8 cellular contexts compared by ENCODE assay signal in genomic region chr22:42369250-42370041, GRCh38.
DNase-seq lines count a peak whose midpoint lies in the region; ATAC-seq and TF ChIP-seq lines count a peak whose summit lies in the region.

No MANE protein-coding gene starts in this region.

- no peak for TF ChIP-seq CTCF in Caco-2 (IDR thresholded peaks at IDR 0.05; ENCODE audit: insufficient read depth in 1 of 2, low read depth in 1 of 2, low read length in 1 of 2, severe bottlenecking in 1 of 2, unreplicated experiment in 1 of 2)

- H3K4me3 ChIP-seq in Caco-2 (ENCODE audit: low read depth, low read length): peak overlapping the region; percentile 93

- H3K27ac Mint-ChIP-seq in Caco-2 (ENCODE audit: unreplicated experiment): peak overlapping the region; percentile 76

- H3K27me3 ChIP-seq in Caco-2 (replicated peaks; ENCODE audit: control insufficient read depth, insufficient read depth, low read length): no peaks in the 10 kb centered on the region

- BruUV-seq in Caco-2 (replicated peaks; lab: Mats Ljungman, UMichigan): TSS peak; percentile 92

- POLR2A ChIA-PET in Caco-2 (lab: Charles Lee): interaction anchor here (0.6 to 1.9 kb wide), 8 partner anchors 23 to 780 kb away, joined by 3 to 11 read pairs (median 4); partner anchors contain the start of genes PMM1, POLDIP3 and TCF20

- peak overlapping the region; percentile 97 for H3K4me3 Mint-ChIP-seq in Caco-2 (ENCODE audit: unreplicated experiment)

- H3K27ac ChIP-seq in epithelial cell of prostate: peak overlapping the region; percentile 23

- no peaks in the 10 kb centered on the region; the same call in 1 of the 2 replicates for H3K4me1 ChIP-seq in Caco-2

- peaks cover 16% of the 10 kb centered on the region for H3K4me1 Mint-ChIP-seq in Caco-2 (ENCODE audit: low read depth, unreplicated experiment)

- CTCF ChIA-PET in Caco-2 (lab: Charles Lee): interaction anchor here (0.5 to 0.6 kb wide), 2 partner anchors 75 to 414 kb away, joined by 3 read pairs; no protein-coding TSS in a partner anchor

- intact Hi-C loops in Caco-2 (cut with micrococcal nuclease; ENCODE audit: unreplicated experiment): loop anchor here (5.0 kb wide), 1 partner anchor 68 kb away; no protein-coding TSS in a partner anchor

- no peaks in the 10 kb centered on the region for H3K9me3 ChIP-seq in Caco-2

- no peaks in the 10 kb centered on the region for H3K36me3 ChIP-seq in Caco-2 (ENCODE audit: control insufficient read depth, insufficient read depth, low read length)

- ATAC-seq in GM21360 (IDR thresholded peaks at IDR 0.05; ENCODE audit: unreplicated experiment): peak; percentile 94

- DNase-seq in Caco-2 (peak; percentile 94 to 96), HT-29 (ENCODE audit: low spot score) (peak; percentile 81), NOMO-1 treated with DMSO at 0.1 percent for 48 hours (lab: John Stamatoyannopoulos, UW; ENCODE audit: unreplicated experiment) (peak; percentile 93), activated T-cell treated with anti-CD3 and anti-CD28 coated beads for 1 hour (ENCODE audit: low read depth) (peak; percentile 71), epithelial cell of prostate (ENCODE audit: low read depth, low spot score) (peak; percentile 48), middle frontal gyrus (ENCODE audit: extremely low spot score, low spot score) (peak; percentile 88)
- DNase-seq in stimulated activated CD8-positive, alpha-beta memory T cell treated with anti-CD3 and anti-CD28 coated beads, Interleukin-15, amount 100 ng/mL, for 48 hours (ENCODE audit: low read depth in 2 of 2): peak; percentile 74 to 77

- H3K27me3 Mint-ChIP-seq in Caco-2 (ENCODE audit: insufficient read depth, unreplicated experiment): no peaks in the 10 kb centered on the region

- no peaks in the 10 kb centered on the region for H3K9me3 Mint-ChIP-seq in Caco-2 (ENCODE audit: unreplicated experiment)

- H3K36me3 Mint-ChIP-seq in Caco-2 (ENCODE audit: insufficient read depth, unreplicated experiment): no peaks in the 10 kb centered on the region

Comparison
In these comparisons a context has a peak if more than half of its experiments do, and no peak if none do; other contexts are left out.
1. Peak in every context shown above with its lines: DNase-seq, ATAC-seq, H3K4me3 ChIP-seq and H3K27ac ChIP-seq.